Comparison of ENCODE assay signal across 9 cellular contexts in the genomic region with DNA sequence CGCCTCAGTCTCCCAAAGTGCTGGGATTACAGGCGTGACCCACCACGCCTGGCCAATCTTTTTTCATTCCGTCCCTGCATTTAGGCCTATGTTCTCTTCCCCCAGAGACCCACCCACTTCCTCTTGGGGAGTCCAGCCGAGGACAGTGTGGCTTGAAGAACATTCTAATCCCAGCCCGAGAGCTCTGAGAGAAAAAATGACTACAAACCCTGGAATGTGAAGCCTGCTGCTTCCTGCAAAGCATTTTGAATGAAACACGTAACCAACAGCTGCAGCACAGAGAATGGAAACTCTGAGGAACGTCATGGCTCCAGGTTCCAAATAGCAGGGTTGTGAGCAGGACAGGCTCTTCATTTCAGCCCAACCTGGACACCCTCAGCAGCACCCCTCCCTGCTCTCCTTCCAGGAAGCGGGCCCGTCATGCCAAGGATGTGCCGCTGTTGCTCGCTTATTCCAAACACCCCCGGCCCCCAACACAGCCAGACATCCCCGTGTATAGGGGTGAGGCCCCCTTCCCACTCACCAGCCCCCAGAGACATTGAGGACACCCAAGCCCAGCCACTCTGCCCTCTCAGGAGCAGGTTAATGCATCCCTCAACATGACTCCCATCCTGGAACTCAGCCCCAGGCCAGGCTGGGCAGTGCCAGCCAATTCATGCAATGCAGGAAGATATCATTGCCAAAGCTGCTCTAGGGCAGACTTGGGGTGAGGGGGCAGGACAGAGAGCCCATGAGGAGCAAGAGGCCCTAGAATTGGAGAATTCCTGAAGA.
DNase-seq lines count a peak whose midpoint lies in the region; FAIRE-seq and TF ChIP-seq lines count a peak whose summit lies in the region.
"Had no signal": no experiment of that assay in that cellular context is flagged by ENCODE, and none has a peak within 500 bp of the region (broad histone marks: within the 10 kb centered on the region; RNA-seq: fewer than 3 reads in every experiment).

No MANE protein-coding gene starts in this region.

- H3K27me3 ChIP-seq in H9 (ENCODE audit: insufficient read depth, low read length): no peaks in the 10 kb centered on the region
- no peaks in the 10 kb centered on the region for H3K27me3 ChIP-seq in kidney epithelial cell (ENCODE audit: control insufficient read depth, insufficient read depth, low read length)
- H3K27me3 ChIP-seq in stomach: no peaks in the 10 kb centered on the region

- no peak for DNase-seq in H9
- peak; percentile 99 to 100 for DNase-seq in cardiac fibroblast (ENCODE audit: low read depth in 2 of 2)
- peak; percentile 98 for DNase-seq in kidney epithelial cell (ENCODE audit: low read depth)
- DNase-seq in stomach: no peak
- DNase-seq in NCI-H146 treated with DMSO at 0.1 percent for 48 hours (lab: John Stamatoyannopoulos, UW; ENCODE audit: unreplicated experiment): no peak
- DNase-seq in GM12892 (ENCODE audit: insufficient read length): no peak
- no peak for DNase-seq in T-helper 2 cell
- DNase-seq in middle frontal gyrus (ENCODE audit: extremely low spot score, low spot score): no peak

- no peak for TF ChIP-seq CTCF in H9 (conservative IDR thresholded peaks at IDR 0.05)
- no peak for TF ChIP-seq CTCF in cardiac fibroblast (IDR thresholded peaks at IDR 0.05; ENCODE audit: low read depth, low read length)
- TF ChIP-seq CTCF in kidney epithelial cell (IDR thresholded peaks at IDR 0.05; ENCODE audit: insufficient read depth, low read length, poor library complexity, severe bottlenecking): no peak
- TF ChIP-seq CTCF in stomach (IDR thresholded peaks at IDR 0.05): no peak

- H3K4me1 ChIP-seq in H9 (ENCODE audit: insufficient read depth, low read length) (no peaks in the 10 kb centered on the region), stomach (peaks cover 36 to 67% (median 59%) of the 10 kb centered on the region in 4 donors)

- no peaks in the 10 kb centered on the region for H3K79me1 ChIP-seq in H9 (ENCODE audit: insufficient read depth, low read depth, low read length, poor library complexity, severe bottlenecking)

- H3K14ac ChIP-seq in H9 (ENCODE audit: insufficient read depth, low read length): no peak overlapping the region

- no peak overlapping the region for H3K4me2 ChIP-seq in H9 (ENCODE audit: insufficient read depth, insufficient read length, low read length)

- H3K23me2 ChIP-seq in H9 (ENCODE audit: insufficient read length, low read depth, low read length, poor library complexity, severe bottlenecking): no peaks in the 10 kb centered on the region

- WGBS in H9 (ENCODE audit: extremely low coverage, insufficient read length, low lambda C conversion rate): no CpG with 5 or more reads among the region's 14 CpGs
- WGBS in stomach, 5 donors: 44 to 80% (median 60%) methylated on average over 11 to 14 of the region's 14 CpGs

- H3K4ac ChIP-seq in H9 (ENCODE audit: low read depth, low read length): no peak overlapping the region

- no peak overlapping the region for H2AFZ ChIP-seq in H9 (ENCODE audit: low read length)

- TF ChIP-seq POLR2A in stomach (IDR thresholded peaks at IDR 0.05) (no peak), GM12892 (IDR thresholded peaks at IDR 0.05; ENCODE audit: low read depth, low read length) (no peak)

- H2BK20ac ChIP-seq in H9 (ENCODE audit: low read depth, low read length, poor library complexity, severe bottlenecking): no peak overlapping the region

- no peak overlapping the region for H3K9ac ChIP-seq in H9 (ENCODE audit: extremely low read depth, insufficient read length, low read length)

- peak overlapping the region in 2 of 3 experiments; percentile 12 to 55; a peak in 2 of 7 replicates for H3K27ac Mint-ChIP-seq in H9

- no peak overlapping the region for H2BK5ac ChIP-seq in H9 (ENCODE audit: insufficient read length, low read length)

- peaks cover 17 to 23% of the 10 kb centered on the region in 2 experiments for H3K9me3 Mint-ChIP-seq in H9

- no peak overlapping the region for H3K4me3 Mint-ChIP-seq in H9

- intact Hi-C loops in stomach (cut with DNase I; ENCODE audit: low total_unique reads): no loop called here

- H3K27ac ChIP-seq in H9 (ENCODE audit: insufficient read length, low read depth, low read length) (no peak overlapping the region), stomach (peak overlapping the region; percentile 87 to 91 (median 88))

- H4K91ac ChIP-seq in H9 (ENCODE audit: insufficient read length, low read depth, low read length): no peak overlapping the region

- no peak overlapping the region for H4K8ac ChIP-seq in H9 (replicated peaks; ENCODE audit: insufficient read length, low read depth, low read length)

- no peak overlapping the region for H3K56ac ChIP-seq in H9 (ENCODE audit: insufficient read length, low read depth, low read length)

- no peak for FAIRE-seq in GM12892 (lab: Jason Lieb, UNC)
- FAIRE-seq: TTC549 had no signal

- H3K36me3 Mint-ChIP-seq in H9 (ENCODE audit: insufficient read depth in 1 of 3, low read depth in 3 of 3): peaks cover 0 to 16% (median 10%) of the 10 kb centered on the region in 3 experiments; a peak in 5 of 7 replicates

- H3K79me2 ChIP-seq in H9 (ENCODE audit: insufficient read depth, low read length): no peaks in the 10 kb centered on the region

- H3K23ac ChIP-seq in H9 (ENCODE audit: insufficient read length, low read depth, low read length): no peak overlapping the region

- H2BK12ac ChIP-seq in H9 (ENCODE audit: insufficient read length, low read depth, low read length): no peak overlapping the region

- H3K36me3 ChIP-seq in kidney epithelial cell (ENCODE audit: control insufficient read depth, insufficient read depth, low read length) (no peaks in the 10 kb centered on the region), stomach (no peaks in the 10 kb centered on the region)

- H3K4me3 ChIP-seq in cardiac fibroblast (replicated peaks in 1 of 2; ENCODE audit: low read depth in 2 of 2, low read length in 2 of 2) (no peak overlapping the region), kidney epithelial cell (ENCODE audit: low read depth, low read length) (no peak overlapping the region), stomach (no peak overlapping the region)

- H2AK5ac ChIP-seq in H9 (ENCODE audit: insufficient read length, low read length): no peak overlapping the region

- peaks cover 53 to 64% of the 10 kb centered on the region in 2 experiments for H3K4me1 Mint-ChIP-seq in H9

- no peak overlapping the region for H2BK15ac ChIP-seq in H9 (ENCODE audit: low read depth, low read length)

- H3K18ac ChIP-seq in H9 (ENCODE audit: insufficient read length, low read depth, low read length): peak overlapping the region; percentile 34

- H4K20me1 ChIP-seq in H9 (ENCODE audit: control insufficient read depth, insufficient read depth, insufficient read length): no peaks in the 10 kb centered on the region

- H3K9me3 ChIP-seq in H9 (ENCODE audit: control insufficient read depth, low read depth, low read length): no peaks in the 10 kb centered on the region
- peaks cover 0 to 13% (median 9%) of the 10 kb centered on the region in 4 donors for H3K9me3 ChIP-seq in stomach

- H4K5ac ChIP-seq in H9 (ENCODE audit: insufficient read length, low read depth, low read length): no peak overlapping the region

- no peak overlapping the region for H3T11ph ChIP-seq in H9 (ENCODE audit: low read length)

- peaks cover 8% of the 10 kb centered on the region for H3K27me3 Mint-ChIP-seq in H9 (ENCODE audit: low read depth)

- TF ChIP-seq EP300 in stomach (IDR thresholded peaks at IDR 0.05): peak; percentile 84

- no peak overlapping the region for H2BK120ac ChIP-seq in H9 (ENCODE audit: low read depth, low read length, poor library complexity, severe bottlenecking)

Comparison
In these comparisons a context has a peak if more than half of its experiments do, and no peak if none do; other contexts are left out.
1. DNase-seq: peak in cardiac fibroblast (2 of 2) and kidney epithelial cell (single experiment); none in H9 (single experiment), stomach (single experiment), NCI-H146 treated with DMSO at 0.1 percent for 48 hours (single experiment), GM12892 (single experiment), T-helper 2 cell (0 of 5) and middle frontal gyrus (single experiment).